ENCODE assay signal across 7 cellular contexts in genomic region chr13:35164324-35164932, GRCh38.
DNase-seq lines count a peak whose midpoint lies in the region; ATAC-seq and TF ChIP-seq lines count a peak whose summit lies in the region.

No MANE protein-coding gene starts in this region.

- H3K27ac ChIP-seq in OCI-LY7 (ENCODE audit: low read depth, low read length, poor library complexity, severe bottlenecking) = no peak overlapping the region
- H3K27ac ChIP-seq in endodermal cell (ENCODE audit: low read depth, low read length) = no peak overlapping the region
- no peak overlapping the region for H3K27ac ChIP-seq in naive thymus-derived CD4-positive, alpha-beta T cell (ENCODE audit: low read depth, low read length)

- no peak overlapping the region for H3K9ac ChIP-seq in endodermal cell (ENCODE audit: extremely low read depth, low read length, poor library complexity, severe bottlenecking)

- no peaks in the 10 kb centered on the region for H3K9me3 ChIP-seq in OCI-LY7 (ENCODE audit: low read length)
- no peaks in the 10 kb centered on the region for H3K9me3 ChIP-seq in endodermal cell (ENCODE audit: control insufficient read depth, low read length)
- no peaks in the 10 kb centered on the region for H3K9me3 ChIP-seq in naive thymus-derived CD4-positive, alpha-beta T cell (ENCODE audit: control insufficient read depth in 2 of 3, low read length in 3 of 3)

- H3K36me3 Mint-ChIP-seq in endodermal cell (ENCODE audit: low read depth) = no peaks in the 10 kb centered on the region
- peaks cover 0 to 3% (median 0%) of the 10 kb centered on the region in 5 donors for H3K36me3 Mint-ChIP-seq in naive thymus-derived CD4-positive, alpha-beta T cell

- peak; percentile 65 for ATAC-seq in GM21717 (IDR thresholded peaks at IDR 0.05; ENCODE audit: unreplicated experiment)
- peak; percentile 64 for ATAC-seq in naive thymus-derived CD4-positive, alpha-beta T cell

- no peak overlapping the region for H3K27ac Mint-ChIP-seq in endodermal cell
- no peak overlapping the region for H3K27ac Mint-ChIP-seq in naive thymus-derived CD4-positive, alpha-beta T cell

- POLR2A ChIA-PET in OCI-LY7 (lab: Charles Lee) = interaction anchor here (0.6 kb wide), 2 partner anchors 69 to 717 kb away, joined by 3 to 4 read pairs; no protein-coding TSS in a partner anchor
- POLR2A ChIA-PET in naive thymus-derived CD4-positive, alpha-beta T cell (lab: Charles Lee) = no interaction called here

- no peaks in the 10 kb centered on the region for H3K79me2 ChIP-seq in OCI-LY7 (ENCODE audit: insufficient read depth, low read depth, low read length)

- CTCF ChIA-PET in OCI-LY7 (lab: Charles Lee; ENCODE audit: unreplicated experiment) = no interaction called here
- CTCF ChIA-PET in naive thymus-derived CD4-positive, alpha-beta T cell (lab: Charles Lee) = no interaction called here

- no peaks in the 10 kb centered on the region for H3K4me1 Mint-ChIP-seq in endodermal cell
- peaks cover 5 to 13% (median 9%) of the 10 kb centered on the region in 7 donors for H3K4me1 Mint-ChIP-seq in naive thymus-derived CD4-positive, alpha-beta T cell

- no peak overlapping the region for H3K4me3 ChIP-seq in OCI-LY7 (ENCODE audit: low read depth, low read length, poor library complexity, severe bottlenecking)
- H3K4me3 ChIP-seq in endodermal cell (ENCODE audit: low read length) = no peak overlapping the region
- no peak overlapping the region for H3K4me3 ChIP-seq in naive thymus-derived CD4-positive, alpha-beta T cell (ENCODE audit: low read length)

- intact Hi-C loops in OCI-LY7 (cut with micrococcal nuclease; ENCODE audit: unreplicated experiment) = loop anchor here (1.0 to 10.0 kb wide), 3 partner anchors 560 to 1233 kb away; no protein-coding TSS in a partner anchor
- intact Hi-C loops in naive thymus-derived CD4-positive, alpha-beta T cell (cut with micrococcal nuclease) = loop anchor here (1.0 to 10.0 kb wide), 7 partner anchors 222 to 1936 kb away; partner anchors contain the start of gene NBEA (in 1 of the 2)

- H3K4me1 ChIP-seq in OCI-LY7 (ENCODE audit: insufficient read depth, low read length, poor library complexity, severe bottlenecking) (no peaks in the 10 kb centered on the region), endodermal cell (ENCODE audit: control insufficient read depth, insufficient read depth, low read length) (no peaks in the 10 kb centered on the region)
- H3K4me1 ChIP-seq in naive thymus-derived CD4-positive, alpha-beta T cell (ENCODE audit: control insufficient read depth in 2 of 2, insufficient read depth in 2 of 2, low read length in 2 of 2) = no peaks in the 10 kb centered on the region

- H3K36me3 ChIP-seq in OCI-LY7 (ENCODE audit: insufficient read depth, low read length) (no peaks in the 10 kb centered on the region), endodermal cell (ENCODE audit: control insufficient read depth, insufficient read depth, low read length) (no peaks in the 10 kb centered on the region)
- no peaks in the 10 kb centered on the region for H3K36me3 ChIP-seq in naive thymus-derived CD4-positive, alpha-beta T cell (ENCODE audit: control insufficient read depth in 2 of 3, insufficient read depth in 3 of 3, low read length in 3 of 3)

- H3K9me3 Mint-ChIP-seq in endodermal cell = no peaks in the 10 kb centered on the region
- no peaks in the 10 kb centered on the region for H3K9me3 Mint-ChIP-seq in naive thymus-derived CD4-positive, alpha-beta T cell

- no peak overlapping the region for H2AFZ ChIP-seq in OCI-LY7 (ENCODE audit: low read length)

- no peak overlapping the region for H3K4me2 ChIP-seq in OCI-LY7 (ENCODE audit: low read length)

- peak; percentile 53 for TF ChIP-seq CTCF in GM12873 (IDR thresholded peaks at IDR 0.05; ENCODE audit: insufficient read depth, low read depth, low read length, missing control alignments)
- TF ChIP-seq CTCF in OCI-LY7 (conservative IDR thresholded peaks at IDR 0.05; ENCODE audit: low read length) = peak; percentile 92
- TF ChIP-seq CTCF in endodermal cell (conservative IDR thresholded peaks at IDR 0.05) = peak; percentile 88

- H3K27me3 Mint-ChIP-seq in endodermal cell (ENCODE audit: insufficient read depth) = no peaks in the 10 kb centered on the region
- H3K27me3 Mint-ChIP-seq in naive thymus-derived CD4-positive, alpha-beta T cell = no peaks in the 10 kb centered on the region

- no TSS peak for BruUV-seq in OCI-LY7 (replicated peaks; lab: Mats Ljungman, UMichigan)

- no peaks in the 10 kb centered on the region for H3K27me3 ChIP-seq in endodermal cell (ENCODE audit: control insufficient read depth, insufficient read depth, low read length, poor library complexity, severe bottlenecking)
- no peaks in the 10 kb centered on the region for H3K27me3 ChIP-seq in naive thymus-derived CD4-positive, alpha-beta T cell (ENCODE audit: control insufficient read depth in 2 of 2, insufficient read depth in 2 of 2, low read length in 2 of 2)

- no peaks in the 10 kb centered on the region; the same call in 1 of the 2 replicates for H3K9me2 ChIP-seq in OCI-LY7 (ENCODE audit: insufficient read depth, low read length)

- no peak overlapping the region for H3K4me3 Mint-ChIP-seq in endodermal cell
- H3K4me3 Mint-ChIP-seq in naive thymus-derived CD4-positive, alpha-beta T cell = no peak overlapping the region

- peak; percentile 56 for DNase-seq in HT1080 (ENCODE audit: low read depth)
- peak; percentile 56 for DNase-seq in OCI-LY7 (ENCODE audit: low spot score)
- no peak for DNase-seq in endodermal cell
- peak in 6 of 9 donors; percentile 13 to 50 (median 35) for DNase-seq in naive thymus-derived CD4-positive, alpha-beta T cell
- DNase-seq in NCI-H774 (lab: John Stamatoyannopoulos, UW) = no peak

- no peaks in the 10 kb centered on the region for H4K20me1 ChIP-seq in OCI-LY7 (ENCODE audit: insufficient read depth, low read length)

Comparison
In these comparisons a context has a peak if more than half of its experiments do, and no peak if none do; other contexts are left out.
1. DNase-seq: peak in HT1080 (single experiment), OCI-LY7 (single experiment) and naive thymus-derived CD4-positive, alpha-beta T cell (6 of 9); none in endodermal cell (single experiment) and NCI-H774 (single experiment).
2. Peak in every context shown above with its lines, with median percentiles within 50 percentile points of each other: CTCF ChIP-seq.